1 cellular context compared by ENCODE assay signal in genomic region chr12:10279937-10280336, GRCh38.
TF ChIP-seq lines count a peak whose summit lies in the region.

No MANE protein-coding gene starts in this region.

TF ChIP-seq in A549, 52 proteins besides CTCF, POLR2A, EP300 and RAD21:
- TF ChIP-seq REST (IDR thresholded peaks at IDR 0.05) (no peak), POLR2AphosphoS2 (conservative IDR thresholded peaks at IDR 0.05; ENCODE audit: low read length) (no peak), FOSB (CRISPR knock-in tag; IDR thresholded peaks at IDR 0.05) (no peak), RCOR1 (IDR thresholded peaks at IDR 0.05; ENCODE audit: low read depth, low read length) (no peak), ZC3H11A (IDR thresholded peaks at IDR 0.05) (no peak), RARB (CRISPR knock-in tag; IDR thresholded peaks at IDR 0.05) (no peak), FOXS1 (CRISPR knock-in tag; IDR thresholded peaks at IDR 0.05) (no peak), HMGXB4 (CRISPR knock-in tag; IDR thresholded peaks at IDR 0.05; ENCODE audit: borderline replicate concordance) (no peak), TFCP2L1 (CRISPR knock-in tag; IDR thresholded peaks at IDR 0.05) (no peak), NR3C1 (IDR thresholded peaks at IDR 0.05) (no peak), ZFP36 (IDR thresholded peaks at IDR 0.05; ENCODE audit: borderline replicate concordance, partially characterized antibody) (no peak), PBX3 (IDR thresholded peaks at IDR 0.05) (no peak), CHD2 (IDR thresholded peaks at IDR 0.05; ENCODE audit: low read length, partially characterized antibody) (no peak), TP53 (CRISPR knock-in tag; IDR thresholded peaks at IDR 0.05) (no peak), ZSCAN20 (CRISPR knock-in tag; IDR thresholded peaks at IDR 0.05) (no peak), GATA3 (IDR thresholded peaks at IDR 0.05; ENCODE audit: borderline replicate concordance) (no peak), EHF (CRISPR knock-in tag; IDR thresholded peaks at IDR 0.05) (no peak)
